In genomic region chr11:113906038-113906437, GRCh38 we compare ENCODE assay signal across 11 cellular contexts. TPM values are rescaled to one million over a fixed set of nuclear protein-coding genes. Genes with fewer than 3 reads are reported as not detected.
DNase-seq lines count a peak whose midpoint lies in the region; ATAC-seq, FAIRE-seq and TF ChIP-seq lines count a peak whose summit lies in the region.
"Had no signal": no experiment of that assay in that cellular context is flagged by ENCODE, and none has a peak within 500 bp of the region (broad histone marks: within the 10 kb centered on the region; RNA-seq: fewer than 3 reads in every experiment).

No MANE protein-coding gene starts in this region.

- no peaks in the 10 kb centered on the region for H3K9me3 ChIP-seq in SK-N-SH
- H3K9me3 ChIP-seq in keratinocyte (ENCODE audit: control insufficient read depth, low read depth, low read length), result no peaks in the 10 kb centered on the region

- peak; percentile 71 for TF ChIP-seq CTCF in LNCAP (IDR thresholded peaks at IDR 0.05)
- peak; percentile 27 for TF ChIP-seq CTCF in SK-N-SH (IDR thresholded peaks at IDR 0.05)
- TF ChIP-seq CTCF in keratinocyte (optimal IDR thresholded peaks at IDR 0.05 in 1 of 3, IDR thresholded peaks at IDR 0.05 in 1 of 3, conservative IDR thresholded peaks at IDR 0.05 in 1 of 3; ENCODE audit: extremely low read depth in 1 of 3, insufficient read depth in 2 of 3, low read length in 3 of 3), result peak in 2 of 3 experiments; percentile 10 to 14

- DNase-seq in COLO668 (lab: John Stamatoyannopoulos, UW; ENCODE audit: unreplicated experiment), result peak; percentile 42
- no peak for DNase-seq in SK-N-SH
- no peak for DNase-seq in keratinocyte (ENCODE audit: low read depth, low spot score)
- DNase-seq in NCI-H2227 treated with DMSO at 0.1 percent for 48 hours (lab: John Stamatoyannopoulos, UW), result no peak
- no peak for DNase-seq in NCI-H1105 treated with DMSO at 0.1 percent for 48 hours (lab: John Stamatoyannopoulos, UW)
- DNase-seq: central memory CD4-positive, alpha-beta T cell had no signal

- H4K20me1 ChIP-seq in SK-N-SH (ENCODE audit: insufficient read depth) (no peaks in the 10 kb centered on the region), keratinocyte (ENCODE audit: control insufficient read depth, extremely low read depth, insufficient read depth, low read length) (no peaks in the 10 kb centered on the region)

- ATAC-seq in GM18511 (IDR thresholded peaks at IDR 0.05; ENCODE audit: unreplicated experiment) (no peak), GM19467 (IDR thresholded peaks at IDR 0.05; ENCODE audit: unreplicated experiment) (no peak)
- ATAC-seq: activated CD4-positive, CD25-positive, alpha-beta regulatory T cell treated with anti-CD3 and anti-CD28 coated beads, Interleukin-2, amount 50 U/mL, for 24 hours had no signal

- H3K4me2 ChIP-seq in SK-N-SH (no peak overlapping the region), keratinocyte (ENCODE audit: control insufficient read depth, extremely low read depth, insufficient read depth, low read depth, low read length) (no peak overlapping the region)

- H3K27ac ChIP-seq in SK-N-SH (ENCODE audit: low read depth in 2 of 2, low read length in 1 of 2) (no peak overlapping the region), keratinocyte (ENCODE audit: control insufficient read depth, insufficient read depth, low read length) (no peak overlapping the region)

- H3K36me3 ChIP-seq in SK-N-SH (replicated peaks in 1 of 2; ENCODE audit: control insufficient read depth in 1 of 2, insufficient read depth in 2 of 2, low read length in 1 of 2) (no peaks in the 10 kb centered on the region), keratinocyte (ENCODE audit: control insufficient read depth in 2 of 2, extremely low read depth in 1 of 2, insufficient read depth in 2 of 2, low read length in 2 of 2) (no peaks in the 10 kb centered on the region)

- CTCF ChIA-PET in SK-N-SH (lab: Yijun Ruan, JAX), result interaction anchor here (0.7 to 6.4 kb wide), 7 partner anchors 10 to 599 kb away, joined by 3 to 61 read pairs (median 4); no protein-coding TSS in a partner anchor

- dilution Hi-C loops in keratinocyte (cut with MboI; ENCODE audit: extremely low pct_ligation_motif_present, low sequenced_read_pairs), result no loop called here

- TF ChIP-seq RAD21 in SK-N-SH (IDR thresholded peaks at IDR 0.05; ENCODE audit: low read length), result no peak

- no peaks in the 10 kb centered on the region for H3K79me2 ChIP-seq in SK-N-SH (ENCODE audit: insufficient read depth)
- H3K79me2 ChIP-seq in keratinocyte (ENCODE audit: control insufficient read depth, insufficient read depth, low read length), result no peaks in the 10 kb centered on the region

- H3K4me3 ChIP-seq in SK-N-SH (ENCODE audit: low read depth in 2 of 2, low read length in 1 of 2) (no peak overlapping the region), keratinocyte (ENCODE audit: control insufficient read depth in 2 of 3, extremely low read depth in 1 of 3, insufficient read depth in 2 of 3, low read depth in 1 of 3, low read length in 3 of 3) (no peak overlapping the region)

- H3K27me3 ChIP-seq in SK-N-SH (ENCODE audit: insufficient read depth), result no peaks in the 10 kb centered on the region; the same call in 1 of the 2 replicates
- H3K27me3 ChIP-seq in keratinocyte (ENCODE audit: control insufficient read depth, extremely low read depth, insufficient read depth, low read length), result peaks cover 8% of the 10 kb centered on the region

- WGBS in SK-N-SH (ENCODE audit: low lambda C conversion rate), result 44% methylated on average over 4 of the region's 4 CpGs

- H3F3A ChIP-seq in SK-N-SH (replicated peaks; ENCODE audit: insufficient read depth), result no peaks in the 10 kb centered on the region

- H2AFZ ChIP-seq in SK-N-SH (ENCODE audit: low read depth) (no peak overlapping the region), keratinocyte (ENCODE audit: control insufficient read depth, low read length) (no peak overlapping the region)

- FAIRE-seq in keratinocyte (lab: Jason Lieb, UNC), result no peak

- no peak overlapping the region for H3K9ac ChIP-seq in SK-N-SH
- H3K9ac ChIP-seq in keratinocyte (ENCODE audit: control insufficient read depth, extremely low read depth, insufficient read depth, low read length), result no peak overlapping the region

- POLR2A ChIA-PET in SK-N-SH (lab: Yijun Ruan, JAX), result no interaction called here

- no peak for TF ChIP-seq EP300 in SK-N-SH (IDR thresholded peaks at IDR 0.05; ENCODE audit: borderline replicate concordance in 1 of 2, low read depth in 1 of 2, low read length in 1 of 2)

- no peaks in the 10 kb centered on the region; a peak in 2 of 4 replicates for H3K4me1 ChIP-seq in SK-N-SH (ENCODE audit: control insufficient read depth in 1 of 2, insufficient read depth in 2 of 2, low read depth in 1 of 2, low read length in 1 of 2)
- H3K4me1 ChIP-seq in keratinocyte (ENCODE audit: control insufficient read depth, extremely low read depth, insufficient read depth, low read length), result no peaks in the 10 kb centered on the region

- H3K9me2 ChIP-seq in SK-N-SH, result no peaks in the 10 kb centered on the region

- H3K9me1 ChIP-seq in keratinocyte (ENCODE audit: control insufficient read depth, extremely low read depth, insufficient read depth, low read length), result no peaks in the 10 kb centered on the region

TF ChIP-seq in SK-N-SH, 30 proteins besides CTCF, POLR2A, EP300 and RAD21 (continues in another document):
- TF ChIP-seq TEAD4 (IDR thresholded peaks at IDR 0.05; ENCODE audit: borderline replicate concordance, insufficient read depth) (no peak), NRF1 (IDR thresholded peaks at IDR 0.05; ENCODE audit: low read depth, low read length) (no peak), IRF3 (IDR thresholded peaks at IDR 0.05; ENCODE audit: low read depth, low read length) (no peak), YY1 (IDR thresholded peaks at IDR 0.05; ENCODE audit: low read depth) (no peak), MXI1 (IDR thresholded peaks at IDR 0.05; ENCODE audit: low read depth, low read length) (no peak), ELF1 (IDR thresholded peaks at IDR 0.05) (no peak), CHD2 (IDR thresholded peaks at IDR 0.05; ENCODE audit: low read length, partially characterized antibody) (no peak), GABPA (IDR thresholded peaks at IDR 0.05; ENCODE audit: low read depth) (no peak), FOXM1 (IDR thresholded peaks at IDR 0.05; ENCODE audit: low read depth) (no peak)
- TF ChIP-seq, protein P1, sequence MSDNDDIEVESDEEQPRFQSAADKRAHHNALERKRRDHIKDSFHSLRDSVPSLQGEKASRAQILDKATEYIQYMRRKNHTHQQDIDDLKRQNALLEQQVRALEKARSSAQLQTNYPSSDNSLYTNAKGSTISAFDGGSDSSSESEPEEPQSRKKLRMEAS (IDR thresholded peaks at IDR 0.05; ENCODE audit: low read depth), result no peak
- TF ChIP-seq, protein P2, sequence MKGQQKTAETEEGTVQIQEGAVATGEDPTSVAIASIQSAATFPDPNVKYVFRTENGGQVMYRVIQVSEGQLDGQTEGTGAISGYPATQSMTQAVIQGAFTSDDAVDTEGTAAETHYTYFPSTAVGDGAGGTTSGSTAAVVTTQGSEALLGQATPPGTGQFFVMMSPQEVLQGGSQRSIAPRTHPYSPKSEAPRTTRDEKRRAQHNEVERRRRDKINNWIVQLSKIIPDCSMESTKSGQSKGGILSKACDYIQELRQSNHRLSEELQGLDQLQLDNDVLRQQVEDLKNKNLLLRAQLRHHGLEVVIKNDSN (IDR thresholded peaks at IDR 0.05; ENCODE audit: borderline replicate concordance, low read depth), result no peak

RNA-seq across cellular contexts. Expression of gene HTR3B, which starts 1.4 kb away (rescaled TPM):
- polyA plus RNA-seq in SK-N-SH (2012; rRNA removed), result not detected in 2 replicates
- not detected in 2 replicates for polyA plus RNA-seq in SK-N-SH (2012; cell fraction: cytosol; rRNA removed)
- polyA plus RNA-seq in SK-N-SH (2012; cell fraction: nucleus; rRNA removed), result not detected in 2 replicates
- not detected in 3 replicates for polyA plus RNA-seq in keratinocyte
- not detected for polyA plus RNA-seq in keratinocyte (2011; ENCODE audit: low read depth)
- not detected in 2 replicates for polyA plus RNA-seq in keratinocyte (2011; cell fraction: cytosol; rRNA removed)
- not detected in 2 replicates for polyA plus RNA-seq in keratinocyte (2011; cell fraction: nucleus; rRNA removed)
- not detected in 2 replicates for polyA plus RNA-seq in keratinocyte (2012; ENCODE audit: low replicate concordance)
- not detected in 3 replicates for polyA minus RNA-seq in keratinocyte
- polyA minus RNA-seq in keratinocyte (2011; cell fraction: cytosol; rRNA and poly(A)+ RNA removed), result not detected
- polyA minus RNA-seq in keratinocyte (2011; cell fraction: nucleus; rRNA and poly(A)+ RNA removed), result not detected in 2 replicates
- polyA plus RNA-seq: IgD-negative memory B cell had no signal

RNA-seq across cellular contexts. Expression of gene USP28, which starts 30.7 kb away (rescaled TPM):
- 18.3 and 20.0 TPM in 2 replicates for polyA plus RNA-seq in SK-N-SH (2012; rRNA removed)
- 16.0 and 20.8 TPM in 2 replicates for polyA plus RNA-seq in SK-N-SH (2012; cell fraction: cytosol; rRNA removed)
- 22.6 and 45.7 TPM in 2 replicates for polyA plus RNA-seq in SK-N-SH (2012; cell fraction: nucleus; rRNA removed)
- polyA plus RNA-seq in keratinocyte, result 24.1 to 37.4 TPM (median 31.0 TPM) in 3 replicates
- 10.6 TPM for polyA plus RNA-seq in keratinocyte (2011; ENCODE audit: low read depth)
- 19.8 and 32.7 TPM in 2 replicates for polyA plus RNA-seq in keratinocyte (2011; cell fraction: cytosol; rRNA removed)
- 33.8 and 35.6 TPM in 2 replicates for polyA plus RNA-seq in keratinocyte (2011; cell fraction: nucleus; rRNA removed)
- polyA plus RNA-seq in keratinocyte (2012; ENCODE audit: low replicate concordance), result 7.7 and 15.3 TPM in 2 replicates
- polyA minus RNA-seq in keratinocyte, result 20.6 to 55.6 TPM (median 25.3 TPM) in 3 replicates
- polyA minus RNA-seq in keratinocyte (2011; cell fraction: cytosol; rRNA and poly(A)+ RNA removed), result 19.0 TPM
- 13.9 and 29.7 TPM in 2 replicates for polyA minus RNA-seq in keratinocyte (2011; cell fraction: nucleus; rRNA and poly(A)+ RNA removed)

Comparison
In these comparisons a context has a peak if more than half of its experiments do, and no peak if none do; other contexts are left out.
1. CTCF ChIP-seq: peak in every context shown above with its lines; median percentile 71 in LNCAP; 27 in SK-N-SH; 12 in keratinocyte.